Comparison of ENCODE assay signal across 10 cellular contexts in the genomic region with DNA sequence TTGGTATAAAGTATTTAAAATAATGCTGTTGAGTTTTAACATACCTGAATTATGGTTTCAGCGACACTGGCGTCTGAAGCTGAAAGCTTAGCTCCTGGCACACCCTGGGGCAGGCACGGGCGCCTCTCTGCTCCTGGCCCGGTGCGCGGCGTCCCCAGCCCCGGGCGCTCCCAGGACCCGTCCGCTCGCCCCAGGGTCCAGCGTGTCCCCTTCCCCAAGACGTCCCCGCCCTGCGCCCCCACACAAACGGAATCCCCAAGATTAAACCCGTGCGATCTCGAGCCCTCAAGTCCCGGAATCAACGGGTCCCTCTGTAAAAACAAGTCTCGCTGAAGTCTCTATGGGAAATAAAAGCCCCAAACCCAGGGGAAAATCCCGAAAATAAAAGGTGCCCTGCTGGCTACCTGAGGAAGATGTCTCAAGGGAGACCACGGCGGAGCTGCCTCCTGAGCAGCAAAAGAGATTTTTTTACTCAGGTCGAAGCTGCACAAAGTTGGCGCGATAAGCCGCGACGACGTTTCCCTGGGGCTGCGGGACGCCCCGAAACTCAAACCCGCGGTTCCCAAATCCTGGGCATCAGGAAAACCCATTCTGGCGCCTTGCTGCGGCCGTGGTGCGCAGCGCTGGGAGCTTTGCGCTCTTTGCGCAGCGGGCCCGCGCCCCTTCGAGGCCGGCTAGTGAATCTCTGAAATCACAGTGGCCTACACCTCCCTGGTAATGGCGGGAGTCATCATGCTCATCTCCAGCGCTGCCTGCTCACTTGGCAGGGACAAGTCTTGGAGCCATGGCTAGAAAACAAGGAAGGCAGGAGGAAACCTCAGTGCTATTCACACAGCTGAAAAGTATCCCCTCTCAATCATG. TPM values are rescaled to one million over a fixed set of nuclear protein-coding genes. Genes with fewer than 3 reads are reported as not detected.
DNase-seq lines count a peak whose midpoint lies in the region; ATAC-seq and TF ChIP-seq lines count a peak whose summit lies in the region.
"Had no signal": no experiment of that assay in that cellular context is flagged by ENCODE, and none has a peak within 500 bp of the region (broad histone marks: within the 10 kb centered on the region; RNA-seq: fewer than 3 reads in every experiment).

No MANE protein-coding gene starts in this region.

- H3K4me1 ChIP-seq in ectodermal cell (ENCODE audit: control insufficient read depth, insufficient read depth, low read length) (no peaks in the 10 kb centered on the region), neural progenitor cell (no peaks in the 10 kb centered on the region)

- no peaks in the 10 kb centered on the region for H3F3A ChIP-seq in neural progenitor cell (ENCODE audit: low read depth)

- no peaks in the 10 kb centered on the region for H3K36me3 Mint-ChIP-seq in neural progenitor cell
- H3K36me3 Mint-ChIP-seq in natural killer cell = no peaks in the 10 kb centered on the region

- H3K9me3 ChIP-seq in ectodermal cell (ENCODE audit: control insufficient read depth, low read length) (no peaks in the 10 kb centered on the region), neural progenitor cell (ENCODE audit: low read depth) (no peaks in the 10 kb centered on the region)

- 2% methylated on average over 53 of the region's 53 CpGs for WGBS in ectodermal cell, 2 experiments

- H3K9me3 Mint-ChIP-seq in neural progenitor cell (no peaks in the 10 kb centered on the region), natural killer cell (no peaks in the 10 kb centered on the region)

- H3K27me3 ChIP-seq in ectodermal cell (ENCODE audit: control insufficient read depth, insufficient read depth, low read length, poor library complexity, severe bottlenecking) (peaks cover 27% of the 10 kb centered on the region), neural progenitor cell (peaks cover 68% of the 10 kb centered on the region)

- H3K4me2 ChIP-seq in neural progenitor cell = peak overlapping the region; percentile 85

- H3K27me3 Mint-ChIP-seq in neural progenitor cell (ENCODE audit: insufficient read depth, low read depth) = peaks cover 7% of the 10 kb centered on the region
- H3K27me3 Mint-ChIP-seq in natural killer cell (ENCODE audit: low read depth in 2 of 2) = peaks cover 33 to 77% of the 10 kb centered on the region in 2 donors

- H3K9ac ChIP-seq in neural progenitor cell = no peak overlapping the region

- H3K27ac ChIP-seq in ectodermal cell (ENCODE audit: insufficient read depth, low read depth, low read length, poor library complexity, severe bottlenecking) (no peak overlapping the region), neural progenitor cell (no peak overlapping the region)

- intact Hi-C loops in natural killer cell (cut with micrococcal nuclease) = no loop called here

- no peaks in the 10 kb centered on the region for H3K79me2 ChIP-seq in neural progenitor cell (ENCODE audit: low read depth)

- H3K36me3 ChIP-seq in ectodermal cell (ENCODE audit: control insufficient read depth, insufficient read depth, low read length) (no peaks in the 10 kb centered on the region), neural progenitor cell (no peaks in the 10 kb centered on the region)

- H2AFZ ChIP-seq in neural progenitor cell (replicated peaks) = peak overlapping the region; percentile 94

- H3K4me1 Mint-ChIP-seq in neural progenitor cell (peaks cover 2% of the 10 kb centered on the region), natural killer cell (peaks cover 0 to 5% of the 10 kb centered on the region in 2 donors)

- DNase-seq in neural progenitor cell (ENCODE audit: low spot score) (peak; percentile 80), OCI-M1 (lab: John Stamatoyannopoulos, UW) (no peak), natural killer cell (no peak), COLO829 (ENCODE audit: low spot score) (no peak)
- DNase-seq in NK-92 treated with Interleukin-12 subunit alpha and Interleukin-12 subunit beta, amount 100 ng/mL, for 24 hours (lab: John Stamatoyannopoulos, UW) = no peak

- ATAC-seq in GM18511 (IDR thresholded peaks at IDR 0.05; ENCODE audit: unreplicated experiment) (peak; percentile 73), HG03159 (IDR thresholded peaks at IDR 0.05; ENCODE audit: unreplicated experiment) (peak; percentile 45), natural killer cell (no peak)

- peak; percentile 34 for TF ChIP-seq CTCF in neural progenitor cell (IDR thresholded peaks at IDR 0.05)
- TF ChIP-seq CTCF in natural killer cell (IDR thresholded peaks at IDR 0.05) = no peak

- H3K4me3 ChIP-seq in ectodermal cell (ENCODE audit: insufficient read depth, low read depth, low read length) (peak overlapping the region; percentile 44), neural progenitor cell (peak overlapping the region; percentile 53)

- H4K20me1 ChIP-seq in neural progenitor cell (ENCODE audit: low read depth) = no peaks in the 10 kb centered on the region

- H3K27ac Mint-ChIP-seq in neural progenitor cell (no peak overlapping the region), natural killer cell (no peak overlapping the region)

- H3K4me3 Mint-ChIP-seq in neural progenitor cell (peak overlapping the region; percentile 88), natural killer cell (no peak overlapping the region)

RNA-seq across cellular contexts. Expression of a gene that starts 6.3 kb away (rescaled TPM):
- not detected for polyA plus RNA-seq in ectodermal cell (2013, experiment 1 of 4)
- polyA plus RNA-seq in ectodermal cell (2013, experiment 2 of 4) = not detected
- polyA plus RNA-seq in ectodermal cell (2013, experiment 3 of 4) = not detected
- not detected for polyA plus RNA-seq in ectodermal cell (2013, experiment 4 of 4)
- total RNA-seq in neural progenitor cell (ENCODE audit: low replicate concordance) (not detected in 2 replicates), natural killer cell (not detected)
- total RNA-seq: mononuclear cell, RPMI7951 had no signal

RNA-seq across cellular contexts. Expression of a gene that starts 17.4 kb away (rescaled TPM):
- polyA plus RNA-seq in ectodermal cell (2013, experiment 1 of 4) = not detected
- not detected for polyA plus RNA-seq in ectodermal cell (2013, experiment 2 of 4)
- not detected for polyA plus RNA-seq in ectodermal cell (2013, experiment 3 of 4)
- polyA plus RNA-seq in ectodermal cell (2013, experiment 4 of 4) = not detected
- total RNA-seq in neural progenitor cell (ENCODE audit: low replicate concordance) (not detected in 2 replicates), natural killer cell (not detected)
- total RNA-seq: RPMI7951 had no signal

RNA-seq across cellular contexts. Expression of a gene that starts 34.8 kb away (rescaled TPM):
- polyA plus RNA-seq in ectodermal cell (2013, experiment 1 of 4) = not detected
- polyA plus RNA-seq in ectodermal cell (2013, experiment 2 of 4) = not detected
- polyA plus RNA-seq in ectodermal cell (2013, experiment 3 of 4) = not detected
- not detected for polyA plus RNA-seq in ectodermal cell (2013, experiment 4 of 4)
- total RNA-seq in neural progenitor cell (ENCODE audit: low replicate concordance) (not detected in 2 replicates), natural killer cell (not detected)
- total RNA-seq: mononuclear cell, RPMI7951 had no signal

RNA-seq across cellular contexts. Expression of a gene that starts 37.6 kb away (rescaled TPM):
- polyA plus RNA-seq in ectodermal cell (2013, experiment 1 of 4) = not detected
- polyA plus RNA-seq in ectodermal cell (2013, experiment 2 of 4) = not detected
- not detected for polyA plus RNA-seq in ectodermal cell (2013, experiment 3 of 4)
- not detected for polyA plus RNA-seq in ectodermal cell (2013, experiment 4 of 4)
- not detected in 2 replicates for total RNA-seq in neural progenitor cell (ENCODE audit: low replicate concordance)
- total RNA-seq in natural killer cell = not detected
- total RNA-seq: mononuclear cell, RPMI7951 had no signal

RNA-seq across cellular contexts. Expression of a gene that starts 51.9 kb away (rescaled TPM):
- polyA plus RNA-seq in ectodermal cell (2013, experiment 1 of 4) = not detected
- polyA plus RNA-seq in ectodermal cell (2013, experiment 2 of 4) = not detected
- not detected for polyA plus RNA-seq in ectodermal cell (2013, experiment 3 of 4)
- polyA plus RNA-seq in ectodermal cell (2013, experiment 4 of 4) = not detected
- total RNA-seq in neural progenitor cell (ENCODE audit: low replicate concordance) = not detected in 2 replicates
- total RNA-seq in natural killer cell = not detected
- total RNA-seq: RPMI7951 had no signal

Comparison
In these comparisons a context has a peak if more than half of its experiments do, and no peak if none do; other contexts are left out.
1. ATAC-seq: peak in GM18511 (single experiment) and HG03159 (single experiment); none in natural killer cell (0 of 3).